ENCODE assay signal across 12 cellular contexts in the genomic region with DNA sequence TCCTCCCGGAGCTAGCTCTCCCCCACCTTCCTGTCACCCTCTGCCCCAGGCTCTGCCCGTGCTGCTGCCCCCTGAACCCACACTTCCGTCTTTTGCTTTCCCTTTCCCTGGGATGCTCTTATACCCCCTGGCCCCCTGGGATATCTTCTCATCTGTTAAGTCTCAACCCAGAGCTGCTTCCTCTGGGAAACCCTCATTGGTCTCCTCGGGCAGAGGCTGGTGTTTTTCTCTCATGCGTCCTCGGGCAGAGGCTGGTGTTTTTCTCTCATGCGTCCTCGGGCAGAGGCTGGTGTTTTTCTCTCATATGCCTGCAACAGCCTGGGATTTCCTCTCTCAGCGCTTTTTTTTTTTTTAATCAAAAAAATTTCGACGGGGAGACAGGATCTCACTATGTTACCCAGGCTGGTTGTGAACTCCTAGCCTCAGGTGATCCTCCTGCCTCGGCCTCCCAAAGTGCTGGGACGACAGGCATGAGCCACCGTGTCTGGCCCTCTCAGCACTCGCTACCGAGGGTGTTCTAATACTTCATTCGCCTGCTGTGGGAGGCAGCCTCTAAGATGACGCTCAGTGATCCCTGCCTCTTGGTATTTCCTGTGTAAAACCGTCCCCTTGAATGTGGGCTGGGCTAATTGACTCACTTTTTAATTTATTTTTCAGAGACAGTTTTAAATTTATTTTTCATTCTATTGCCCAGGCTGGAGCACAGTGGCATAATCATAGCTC.
DNase-seq lines count a peak whose midpoint lies in the region; ATAC-seq and TF ChIP-seq lines count a peak whose summit lies in the region.
"Had no signal": no experiment of that assay in that cellular context is flagged by ENCODE, and none has a peak within 500 bp of the region (broad histone marks: within the 10 kb centered on the region; RNA-seq: fewer than 3 reads in every experiment).

No MANE protein-coding gene starts in this region.

- H3K27me3 ChIP-seq in BLaER1 (no peaks in the 10 kb centered on the region), mesenchymal stem cell (ENCODE audit: control insufficient read depth in 1 of 2, insufficient read depth in 1 of 2, low read length in 2 of 2) (peaks cover 0 to 20% of the 10 kb centered on the region in 2 experiments), left ventricle myocardium inferior (ENCODE audit: low read depth) (peaks cover 12% of the 10 kb centered on the region)
- H3K27me3 ChIP-seq: adrenal gland had no signal

- H2BK15ac ChIP-seq in mesenchymal stem cell (ENCODE audit: low read depth, poor library complexity, severe bottlenecking) = no peak overlapping the region

- H3K9me3 Mint-ChIP-seq in MCF 10A (ENCODE audit: unreplicated experiment) = no peaks in the 10 kb centered on the region

- peak overlapping the region in 1 of 2 experiments; percentile 67 for H2BK12ac ChIP-seq in mesenchymal stem cell (ENCODE audit: low read length in 2 of 2)

- no peak overlapping the region for H2BK120ac ChIP-seq in mesenchymal stem cell (ENCODE audit: low read depth, low read length)

- POLR2A ChIA-PET in MCF 10A (lab: Yijun Ruan, JAX) = no interaction called here

- no peak overlapping the region for H2AK5ac ChIP-seq in mesenchymal stem cell (ENCODE audit: low read length, severe bottlenecking)

- no peaks in the 10 kb centered on the region for H3K36me3 ChIP-seq in BLaER1
- H3K36me3 ChIP-seq in mesenchymal stem cell (ENCODE audit: control insufficient read depth in 1 of 2, insufficient read depth in 2 of 2, low read depth in 1 of 2, low read length in 2 of 2) = no peaks in the 10 kb centered on the region
- no peaks in the 10 kb centered on the region for H3K36me3 ChIP-seq in left ventricle myocardium inferior
- H3K36me3 ChIP-seq: adrenal gland had no signal

- CTCF ChIA-PET in MCF 10A (lab: Yijun Ruan, JAX) = interaction anchor here (0.5 to 1.1 kb wide), 3 partner anchors 38 to 236 kb away, joined by 3 to 4 read pairs (median 4); no protein-coding TSS in a partner anchor

- peak overlapping the region; percentile 83 for H3K4me2 ChIP-seq in BLaER1
- no peak overlapping the region for H3K4me2 ChIP-seq in mesenchymal stem cell (ENCODE audit: low read length, poor library complexity, severe bottlenecking)

- H3K27ac ChIP-seq in BLaER1 (peak overlapping the region; percentile 76), mesenchymal stem cell (ENCODE audit: low read length, poor library complexity, severe bottlenecking) (no peak overlapping the region), left ventricle myocardium inferior (replicated peaks) (no peak overlapping the region)
- H3K27ac ChIP-seq: adrenal gland had no signal

- no peak overlapping the region for H2AFZ ChIP-seq in mesenchymal stem cell (ENCODE audit: low read depth, low read length)

- peaks cover 68% of the 10 kb centered on the region for H3K4me1 ChIP-seq in BLaER1
- peaks cover 13% of the 10 kb centered on the region for H3K4me1 ChIP-seq in mesenchymal stem cell (ENCODE audit: control insufficient read depth, insufficient read depth, low read depth, low read length)
- no peaks in the 10 kb centered on the region for H3K4me1 ChIP-seq in left ventricle myocardium inferior
- H3K4me1 ChIP-seq: adrenal gland had no signal

- peak overlapping the region in 1 of 2 experiments; percentile 26 for H3K4ac ChIP-seq in mesenchymal stem cell (ENCODE audit: low read depth in 1 of 2, low read length in 2 of 2)

- no peaks in the 10 kb centered on the region for H4K20me1 ChIP-seq in BLaER1

- H3K27me3 Mint-ChIP-seq in MCF 10A (ENCODE audit: insufficient read depth, unreplicated experiment) = no peaks in the 10 kb centered on the region

- no peaks in the 10 kb centered on the region for H3K79me1 ChIP-seq in mesenchymal stem cell (replicated peaks; ENCODE audit: low read length, poor library complexity, severe bottlenecking)

- no peak overlapping the region for H3K27ac Mint-ChIP-seq in MCF 10A (ENCODE audit: low read depth, unreplicated experiment)

- H3K23ac ChIP-seq in mesenchymal stem cell (ENCODE audit: low read length in 2 of 2) = peak overlapping the region in 1 of 2 experiments; percentile 92

- no peak for ATAC-seq in HG03571 (IDR thresholded peaks at IDR 0.05; ENCODE audit: unreplicated experiment)
- no peak for ATAC-seq in GM21390 (IDR thresholded peaks at IDR 0.05; ENCODE audit: unreplicated experiment)

- H2BK5ac ChIP-seq in mesenchymal stem cell (ENCODE audit: low read depth, low read length, poor library complexity, severe bottlenecking) = no peak overlapping the region

- WGBS in mesenchymal stem cell = 71% methylated on average over 19 of the region's 19 CpGs

- H3K4me1 Mint-ChIP-seq in MCF 10A (ENCODE audit: insufficient read depth, unreplicated experiment) = peaks cover 31% of the 10 kb centered on the region

- DNase-seq in HCEC 1CT = peak; percentile 84
- peak; percentile 47 for DNase-seq in MCF 10A (ENCODE audit: unreplicated experiment)
- peak; percentile 71 for DNase-seq in mesenchymal stem cell
- no peak for DNase-seq in NCI-H748 treated with DMSO at 0.1 percent for 48 hours (lab: John Stamatoyannopoulos, UW)
- DNase-seq in left ventricle myocardium inferior = no peak
- DNase-seq: adrenal gland, NCI-H2081 treated with DMSO at 0.1 percent for 48 hours, substantia nigra, SW 1271 had no signal

- H3K36me3 Mint-ChIP-seq in MCF 10A (ENCODE audit: insufficient read depth, unreplicated experiment) = no peaks in the 10 kb centered on the region

- H3K4me3 Mint-ChIP-seq in MCF 10A (ENCODE audit: unreplicated experiment) = peak overlapping the region; percentile 11

- H4K8ac ChIP-seq in mesenchymal stem cell (ENCODE audit: low read length) = peak overlapping the region; percentile 33

- H3K14ac ChIP-seq in mesenchymal stem cell (ENCODE audit: low read length in 2 of 2) = peak overlapping the region in 1 of 2 experiments; percentile 62

- H3K9ac ChIP-seq in BLaER1 (peak overlapping the region; percentile 54), mesenchymal stem cell (ENCODE audit: low read length) (no peak overlapping the region)

- no peak overlapping the region for H4K91ac ChIP-seq in mesenchymal stem cell (ENCODE audit: low read length)

- H3K4me3 ChIP-seq in BLaER1 (peak overlapping the region; percentile 36; the same call in 1 of the 2 replicates), mesenchymal stem cell (ENCODE audit: insufficient read depth in 1 of 2, low read depth in 1 of 2, low read length in 2 of 2) (no peak overlapping the region), left ventricle myocardium inferior (no peak overlapping the region)
- H3K4me3 ChIP-seq: adrenal gland had no signal

- no peak overlapping the region for H3K18ac ChIP-seq in mesenchymal stem cell (ENCODE audit: low read depth in 1 of 2, low read length in 2 of 2)

- H3K9me3 ChIP-seq in BLaER1 (peaks cover 24% of the 10 kb centered on the region), mesenchymal stem cell (ENCODE audit: control insufficient read depth, low read length) (no peaks in the 10 kb centered on the region), left ventricle myocardium inferior (replicated peaks) (peaks cover under 1% of the 10 kb centered on the region)
- H3K9me3 ChIP-seq: adrenal gland had no signal

- no TSS peak for BruUV-seq in MCF 10A (replicated peaks; lab: Mats Ljungman, UMichigan)

- TF ChIP-seq CTCF in MCF 10A (IDR thresholded peaks at IDR 0.05; ENCODE audit: unreplicated experiment) (no peak), left ventricle myocardium inferior (IDR thresholded peaks at IDR 0.05; ENCODE audit: borderline replicate concordance) (no peak)

- intact Hi-C loops in MCF 10A (cut with micrococcal nuclease) (no loop called here), left ventricle myocardium inferior (cut with micrococcal nuclease) (no loop called here)

Comparison
In these comparisons a context has a peak if more than half of its experiments do, and no peak if none do; other contexts are left out.
1. DNase-seq: peak in HCEC 1CT (single experiment), MCF 10A (single experiment) and mesenchymal stem cell (single experiment); none in NCI-H748 treated with DMSO at 0.1 percent for 48 hours (single experiment) and left ventricle myocardium inferior (single experiment).